ENCODE assay signal across 11 cellular contexts in the genomic region with DNA sequence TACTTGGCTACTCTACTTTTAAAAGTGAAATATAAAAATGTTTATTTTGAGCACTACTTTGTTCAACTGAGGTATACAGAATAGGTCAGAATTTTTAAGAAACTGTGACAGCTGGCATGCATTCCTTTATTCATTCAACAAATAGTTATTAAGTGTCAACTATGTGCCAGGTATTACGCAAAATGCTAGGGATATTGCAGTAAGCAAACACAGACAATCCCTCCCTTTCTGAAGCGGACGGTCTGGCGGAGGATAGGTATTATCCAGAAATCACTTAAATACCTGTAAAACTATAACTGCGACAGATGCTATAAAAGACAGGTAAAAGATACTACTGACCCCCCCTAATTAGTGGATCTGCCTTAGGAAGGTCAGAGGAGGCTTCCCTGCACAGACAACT. TPM values are rescaled to one million over a fixed set of nuclear protein-coding genes. Genes with fewer than 3 reads are reported as not detected.
DNase-seq lines count a peak whose midpoint lies in the region; ATAC-seq and TF ChIP-seq lines count a peak whose summit lies in the region.
"Had no signal": no experiment of that assay in that cellular context is flagged by ENCODE, and none has a peak within 500 bp of the region (broad histone marks: within the 10 kb centered on the region; RNA-seq: fewer than 3 reads in every experiment).

No MANE protein-coding gene starts in this region.

- H3K4me1 ChIP-seq in hepatocyte (ENCODE audit: insufficient read depth) (peaks cover 3% of the 10 kb centered on the region), skeletal muscle tissue (ENCODE audit: control insufficient read depth in 3 of 3, insufficient read depth in 3 of 3, low read length in 3 of 3) (peaks cover 0 to 9% (median 5%) of the 10 kb centered on the region in 3 donors)
- H3K4me1 ChIP-seq: colonic mucosa had no signal

- peak; percentile 6 for DNase-seq in HPDE6-E6E7 (ENCODE audit: extremely low spot score)
- no peak for DNase-seq in hepatocyte (ENCODE audit: low spot score)
- no peak for DNase-seq in activated naive CD4-positive, alpha-beta T cell treated with Interleukin-2 at 50 U/mL for 16 hours
- no peak for DNase-seq in activated CD4-positive, alpha-beta T cell treated with anti-CD3 and anti-CD28 coated beads for 1 hour
- DNase-seq: activated CD4-positive, alpha-beta T cell treated with anti-CD3 and anti-CD28 coated beads, Interleukin-2, amount 50 U/mL, for 48 hours; activated naive CD4-positive, alpha-beta T cell treated with anti-CD3 and anti-CD28 coated beads, Interleukin-2, amount 50 U/mL, for 16 hours; colonic mucosa; stimulated activated CD4-positive, alpha-beta T cell treated with anti-CD3 and anti-CD28 coated beads, Interleukin-4, amount 100 ng/mL, for 4 hours had no signal

- peak overlapping the region; percentile 46 for H3K4me2 ChIP-seq in hepatocyte

- WGBS in hepatocyte (ENCODE audit: low lambda C conversion rate, missing lambda C conversion rate): 59% methylated on average over 5 of the region's 5 CpGs

- no peaks in the 10 kb centered on the region for H3K27me3 ChIP-seq in hepatocyte
- H3K27me3 ChIP-seq in skeletal muscle tissue (ENCODE audit: control insufficient read depth in 3 of 3, insufficient read depth in 3 of 3, low read length in 3 of 3): no peaks in the 10 kb centered on the region
- H3K27me3 ChIP-seq: colonic mucosa had no signal

- H2AFZ ChIP-seq in hepatocyte: no peak overlapping the region

- H3K9me2 ChIP-seq in hepatocyte (replicated peaks; ENCODE audit: insufficient read depth): no peaks in the 10 kb centered on the region

- H3K9ac ChIP-seq in skeletal muscle tissue (ENCODE audit: low read depth in 1 of 3, low read length in 3 of 3): peak overlapping the region in 2 of 3 donors; percentile 27 to 57

- H4K20me1 ChIP-seq in hepatocyte (ENCODE audit: insufficient read depth, poor library complexity, severe bottlenecking): peaks cover 3% of the 10 kb centered on the region

- H3K36me3 ChIP-seq in hepatocyte (replicated peaks; ENCODE audit: insufficient read depth, low read depth) (no peaks in the 10 kb centered on the region), skeletal muscle tissue (ENCODE audit: control insufficient read depth in 3 of 3, insufficient read depth in 3 of 3, low read length in 3 of 3) (no peaks in the 10 kb centered on the region)
- H3K36me3 ChIP-seq: colonic mucosa had no signal

- no peak for ATAC-seq in HG03442 (IDR thresholded peaks at IDR 0.05; ENCODE audit: unreplicated experiment)

- H3K27ac ChIP-seq in VCaP: peak overlapping the region; percentile 89
- H3K27ac ChIP-seq in hepatocyte: no peak overlapping the region
- H3K27ac ChIP-seq in skeletal muscle tissue (ENCODE audit: low read depth, low read length): peak overlapping the region; percentile 17
- H3K27ac ChIP-seq: colonic mucosa had no signal

- peaks cover 62% of the 10 kb centered on the region for H3K79me2 ChIP-seq in hepatocyte

- H3K9me3 ChIP-seq in hepatocyte (ENCODE audit: low read depth) (no peaks in the 10 kb centered on the region), skeletal muscle tissue (ENCODE audit: control insufficient read depth in 3 of 3, low read length in 3 of 3) (no peaks in the 10 kb centered on the region)
- H3K9me3 ChIP-seq: colonic mucosa had no signal

- no peak overlapping the region for H3K4me3 ChIP-seq in hepatocyte
- H3K4me3 ChIP-seq in skeletal muscle tissue (ENCODE audit: low read length in 3 of 3): peak overlapping the region in 2 of 3 donors; percentile 49 to 50
- H3K4me3 ChIP-seq: colonic mucosa had no signal

- no peak for TF ChIP-seq CTCF in VCaP (conservative IDR thresholded peaks at IDR 0.05)
- TF ChIP-seq CTCF in hepatocyte (IDR thresholded peaks at IDR 0.05; ENCODE audit: poor library complexity): no peak

RNA-seq across cellular contexts. Expression of gene METTL16, which starts 26.1 kb away (rescaled TPM):
- total RNA-seq in hepatocyte: 14.3 and 19.3 TPM in 2 replicates
- polyA plus RNA-seq in hepatocyte: 14.7 and 18.4 TPM in 2 replicates
- 13.6 TPM for total RNA-seq in skeletal muscle tissue
